1 cellular context compared by ENCODE assay signal in the genomic region with DNA sequence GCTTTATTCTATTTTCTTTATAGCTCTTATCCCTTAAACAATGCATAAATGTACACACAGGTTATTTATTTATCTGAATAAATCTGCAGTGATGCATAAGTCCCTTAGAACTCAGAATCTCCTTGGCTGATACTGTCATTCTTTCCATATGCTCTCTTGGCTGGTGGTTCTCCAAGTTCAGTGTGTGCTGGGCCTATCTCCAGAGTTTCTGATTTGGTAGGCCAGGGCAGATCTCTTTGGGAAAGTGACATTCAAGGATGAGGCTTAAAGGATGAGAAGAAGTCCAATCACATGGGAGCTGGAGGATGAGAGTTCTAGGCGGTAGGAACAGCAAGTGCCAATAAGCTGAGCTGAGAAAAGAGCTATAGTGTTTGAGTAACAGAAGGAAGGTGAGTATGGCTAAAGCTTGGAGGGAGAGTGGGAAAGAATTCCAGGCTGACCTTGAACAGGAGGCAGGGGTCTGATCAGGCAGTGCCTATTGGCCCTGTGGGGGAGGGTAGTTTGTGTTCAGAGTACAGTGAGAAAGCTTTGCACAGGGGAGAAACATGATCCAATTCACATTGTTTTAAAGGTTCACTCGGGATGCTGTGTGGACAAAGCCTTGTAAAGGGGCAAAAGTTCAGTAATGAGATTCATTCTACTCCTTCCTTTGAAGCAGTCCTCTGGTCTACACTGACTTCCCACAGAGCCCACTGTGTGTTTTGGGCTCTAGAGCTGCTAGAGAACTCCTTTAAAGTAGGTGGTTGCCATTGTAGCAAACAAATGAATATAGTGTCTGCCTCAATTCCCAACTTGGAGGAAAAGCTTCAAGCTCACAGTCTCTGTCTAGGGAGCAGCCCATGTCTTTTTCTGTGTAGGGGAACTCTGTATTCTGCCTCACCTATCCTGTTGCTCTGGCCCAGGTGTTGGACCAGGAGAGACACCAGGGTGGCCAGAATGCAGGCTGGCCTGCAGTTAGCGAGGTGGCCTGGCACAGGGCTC.
TF ChIP-seq lines count a peak whose summit lies in the region.

No MANE protein-coding gene starts in this region.

TF ChIP-seq in HepG2, 621 proteins besides CTCF, POLR2A, EP300 and RAD21 (continued from another document and continues in another):
- 0 out of 2 replicates have a peak, but pooled peaks have one; percentile 19 for TF ChIP-seq ZKSCAN5 (CRISPR knock-in tag; IDR thresholded peaks at IDR 0.05)
- TF ChIP-seq GABPA (IDR thresholded peaks at IDR 0.05; ENCODE audit: low read depth, low read length), result no peak
- no peak for TF ChIP-seq GABPA (CRISPR knock-in tag; IDR thresholded peaks at IDR 0.05; ENCODE audit: low read depth)
- no peak for TF ChIP-seq IRX3 (CRISPR knock-in tag; IDR thresholded peaks at IDR 0.05; ENCODE audit: borderline replicate concordance, low read depth)
- no peak; the same call in 1 of the 2 replicates for TF ChIP-seq ZNF605 (CRISPR knock-in tag; IDR thresholded peaks at IDR 0.05)
- peak; percentile 32; the same call in 1 of the 2 replicates for TF ChIP-seq ZNF629 (CRISPR knock-in tag; conservative IDR thresholded peaks at IDR 0.05)
- TF ChIP-seq SAFB2 (CRISPR knock-in tag; IDR thresholded peaks at IDR 0.05; ENCODE audit: borderline replicate concordance, low read depth), result no peak; the same call in 1 of the 2 replicates
- TF ChIP-seq ZC3H13 (CRISPR knock-in tag; IDR thresholded peaks at IDR 0.05), result no peak
- TF ChIP-seq, protein P1, sequence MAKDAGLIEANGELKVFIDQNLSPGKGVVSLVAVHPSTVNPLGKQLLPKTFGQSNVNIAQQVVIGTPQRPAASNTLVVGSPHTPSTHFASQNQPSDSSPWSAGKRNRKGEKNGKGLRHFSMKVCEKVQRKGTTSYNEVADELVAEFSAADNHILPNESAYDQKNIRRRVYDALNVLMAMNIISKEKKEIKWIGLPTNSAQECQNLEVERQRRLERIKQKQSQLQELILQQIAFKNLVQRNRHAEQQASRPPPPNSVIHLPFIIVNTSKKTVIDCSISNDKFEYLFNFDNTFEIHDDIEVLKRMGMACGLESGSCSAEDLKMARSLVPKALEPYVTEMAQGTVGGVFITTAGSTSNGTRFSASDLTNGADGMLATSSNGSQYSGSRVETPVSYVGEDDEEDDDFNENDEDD (CRISPR knock-in tag; IDR thresholded peaks at IDR 0.05; ENCODE audit: borderline replicate concordance), result peak; percentile 36; the same call in 1 of the 2 replicates
- peak; percentile 81 for TF ChIP-seq SOX13 (IDR thresholded peaks at IDR 0.05)
- peak in 1 of 2 experiments; percentile 99; a peak in 2 of 4 replicates for TF ChIP-seq SOX13 (CRISPR knock-in tag; conservative IDR thresholded peaks at IDR 0.05 in 1 of 2, IDR thresholded peaks at IDR 0.05 in 1 of 2)
- TF ChIP-seq MYNN (CRISPR knock-in tag; IDR thresholded peaks at IDR 0.05; ENCODE audit: low read depth), result no peak
- TF ChIP-seq, protein P2, sequence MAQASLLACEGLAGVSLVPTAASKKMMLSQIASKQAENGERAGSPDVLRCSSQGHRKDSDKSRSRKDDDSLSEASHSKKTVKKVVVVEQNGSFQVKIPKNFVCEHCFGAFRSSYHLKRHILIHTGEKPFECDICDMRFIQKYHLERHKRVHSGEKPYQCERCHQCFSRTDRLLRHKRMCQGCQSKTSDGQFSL (CRISPR knock-in tag; IDR thresholded peaks at IDR 0.05), result no peak
- TF ChIP-seq FOXK2 (IDR thresholded peaks at IDR 0.05), result no peak
- TF ChIP-seq PAWR (CRISPR knock-in tag; IDR thresholded peaks at IDR 0.05; ENCODE audit: borderline replicate concordance), result no peak
- no peak for TF ChIP-seq ATF7-NPFF (CRISPR knock-in tag; IDR thresholded peaks at IDR 0.05; ENCODE audit: low read depth)
- TF ChIP-seq, protein P3, sequence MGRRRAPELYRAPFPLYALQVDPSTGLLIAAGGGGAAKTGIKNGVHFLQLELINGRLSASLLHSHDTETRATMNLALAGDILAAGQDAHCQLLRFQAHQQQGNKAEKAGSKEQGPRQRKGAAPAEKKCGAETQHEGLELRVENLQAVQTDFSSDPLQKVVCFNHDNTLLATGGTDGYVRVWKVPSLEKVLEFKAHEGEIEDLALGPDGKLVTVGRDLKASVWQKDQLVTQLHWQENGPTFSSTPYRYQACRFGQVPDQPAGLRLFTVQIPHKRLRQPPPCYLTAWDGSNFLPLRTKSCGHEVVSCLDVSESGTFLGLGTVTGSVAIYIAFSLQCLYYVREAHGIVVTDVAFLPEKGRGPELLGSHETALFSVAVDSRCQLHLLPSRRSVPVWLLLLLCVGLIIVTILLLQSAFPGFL (CRISPR knock-in tag; IDR thresholded peaks at IDR 0.05), result no peak
- TF ChIP-seq ZNF570 (CRISPR knock-in tag; IDR thresholded peaks at IDR 0.05; ENCODE audit: borderline replicate concordance), result no peak
- TF ChIP-seq, protein P4, sequence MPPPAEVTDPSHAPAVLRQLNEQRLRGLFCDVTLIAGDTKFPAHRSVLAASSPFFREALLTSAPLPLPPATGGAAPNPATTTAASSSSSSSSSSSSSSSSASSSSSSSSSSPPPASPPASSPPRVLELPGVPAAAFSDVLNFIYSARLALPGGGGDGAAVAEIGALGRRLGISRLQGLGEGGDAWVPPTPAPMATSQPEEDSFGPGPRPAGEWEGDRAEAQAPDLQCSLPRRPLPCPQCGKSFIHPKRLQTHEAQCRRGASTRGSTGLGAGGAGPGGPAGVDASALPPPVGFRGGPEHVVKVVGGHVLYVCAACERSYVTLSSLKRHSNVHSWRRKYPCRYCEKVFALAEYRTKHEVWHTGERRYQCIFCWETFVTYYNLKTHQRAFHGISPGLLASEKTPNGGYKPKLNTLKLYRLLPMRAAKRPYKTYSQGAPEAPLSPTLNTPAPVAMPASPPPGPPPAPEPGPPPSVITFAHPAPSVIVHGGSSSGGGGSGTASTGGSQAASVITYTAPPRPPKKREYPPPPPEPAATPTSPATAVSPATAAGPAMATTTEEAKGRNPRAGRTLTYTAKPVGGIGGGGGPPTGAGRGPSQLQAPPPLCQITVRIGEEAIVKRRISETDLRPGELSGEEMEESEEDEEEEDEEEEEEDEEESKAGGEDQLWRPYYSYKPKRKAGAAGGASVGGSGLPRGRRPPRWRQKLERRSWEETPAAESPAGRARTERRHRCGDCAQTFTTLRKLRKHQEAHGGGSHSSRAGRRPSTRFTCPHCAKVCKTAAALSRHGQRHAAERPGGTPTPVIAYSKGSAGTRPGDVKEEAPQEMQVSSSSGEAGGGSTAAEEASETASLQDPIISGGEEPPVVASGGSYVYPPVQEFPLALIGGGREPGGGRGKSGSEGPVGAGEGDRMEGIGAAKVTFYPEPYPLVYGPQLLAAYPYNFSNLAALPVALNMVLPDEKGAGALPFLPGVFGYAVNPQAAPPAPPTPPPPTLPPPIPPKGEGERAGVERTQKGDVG (CRISPR knock-in tag; IDR thresholded peaks at IDR 0.05; ENCODE audit: borderline replicate concordance), result peak; percentile 62; the same call in 1 of the 2 replicates
- no peak for TF ChIP-seq IKZF4 (CRISPR knock-in tag; IDR thresholded peaks at IDR 0.05; ENCODE audit: borderline replicate concordance, low read depth, not compliant biosample characterization)
- TF ChIP-seq GATAD1 (CRISPR knock-in tag; IDR thresholded peaks at IDR 0.05), result no peak
- no peak for TF ChIP-seq ZBTB1 (CRISPR knock-in tag; IDR thresholded peaks at IDR 0.05; ENCODE audit: borderline replicate concordance)
- no peak for TF ChIP-seq PHF20 (CRISPR knock-in tag; IDR thresholded peaks at IDR 0.05)
- TF ChIP-seq, protein P5, sequence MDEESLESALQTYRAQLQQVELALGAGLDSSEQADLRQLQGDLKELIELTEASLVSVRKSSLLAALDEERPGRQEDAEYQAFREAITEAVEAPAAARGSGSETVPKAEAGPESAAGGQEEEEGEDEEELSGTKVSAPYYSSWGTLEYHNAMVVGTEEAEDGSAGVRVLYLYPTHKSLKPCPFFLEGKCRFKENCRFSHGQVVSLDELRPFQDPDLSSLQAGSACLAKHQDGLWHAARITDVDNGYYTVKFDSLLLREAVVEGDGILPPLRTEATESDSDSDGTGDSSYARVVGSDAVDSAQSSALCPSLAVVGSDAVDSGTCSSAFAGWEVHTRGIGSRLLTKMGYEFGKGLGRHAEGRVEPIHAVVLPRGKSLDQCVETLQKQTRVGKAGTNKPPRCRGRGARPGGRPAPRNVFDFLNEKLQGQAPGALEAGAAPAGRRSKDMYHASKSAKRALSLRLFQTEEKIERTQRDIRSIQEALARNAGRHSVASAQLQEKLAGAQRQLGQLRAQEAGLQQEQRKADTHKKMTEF (CRISPR knock-in tag; IDR thresholded peaks at IDR 0.05), result peak; percentile 76
- peak; percentile 53; the same call in 1 of the 2 replicates for TF ChIP-seq ZMYM2 (CRISPR knock-in tag; IDR thresholded peaks at IDR 0.05)
- TF ChIP-seq, protein P6, sequence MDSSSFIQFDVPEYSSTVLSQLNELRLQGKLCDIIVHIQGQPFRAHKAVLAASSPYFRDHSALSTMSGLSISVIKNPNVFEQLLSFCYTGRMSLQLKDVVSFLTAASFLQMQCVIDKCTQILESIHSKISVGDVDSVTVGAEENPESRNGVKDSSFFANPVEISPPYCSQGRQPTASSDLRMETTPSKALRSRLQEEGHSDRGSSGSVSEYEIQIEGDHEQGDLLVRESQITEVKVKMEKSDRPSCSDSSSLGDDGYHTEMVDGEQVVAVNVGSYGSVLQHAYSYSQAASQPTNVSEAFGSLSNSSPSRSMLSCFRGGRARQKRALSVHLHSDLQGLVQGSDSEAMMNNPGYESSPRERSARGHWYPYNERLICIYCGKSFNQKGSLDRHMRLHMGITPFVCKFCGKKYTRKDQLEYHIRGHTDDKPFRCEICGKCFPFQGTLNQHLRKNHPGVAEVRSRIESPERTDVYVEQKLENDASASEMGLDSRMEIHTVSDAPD (CRISPR knock-in tag; IDR thresholded peaks at IDR 0.05), result 0 out of 2 replicates have a peak, but pooled peaks have one; percentile 9
- TF ChIP-seq DMAP1 (CRISPR knock-in tag; IDR thresholded peaks at IDR 0.05), result no peak
- TF ChIP-seq ZNF33B (CRISPR knock-in tag; IDR thresholded peaks at IDR 0.05), result no peak
- no peak for TF ChIP-seq SAP130 (CRISPR knock-in tag; IDR thresholded peaks at IDR 0.05; ENCODE audit: low read depth)
- TF ChIP-seq, protein P7, sequence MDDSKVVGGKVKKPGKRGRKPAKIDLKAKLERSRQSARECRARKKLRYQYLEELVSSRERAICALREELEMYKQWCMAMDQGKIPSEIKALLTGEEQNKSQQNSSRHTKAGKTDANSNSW (CRISPR knock-in tag; IDR thresholded peaks at IDR 0.05; ENCODE audit: borderline replicate concordance), result no peak
- TF ChIP-seq ZNF614 (CRISPR knock-in tag; IDR thresholded peaks at IDR 0.05; ENCODE audit: borderline replicate concordance), result no peak; the same call in 1 of the 2 replicates
- TF ChIP-seq NAIF1 (CRISPR knock-in tag; IDR thresholded peaks at IDR 0.05; ENCODE audit: borderline replicate concordance), result no peak
- no peak for TF ChIP-seq ZC3H4 (CRISPR knock-in tag; IDR thresholded peaks at IDR 0.05; ENCODE audit: borderline replicate concordance)
- no peak for TF ChIP-seq EEA1 (CRISPR knock-in tag; IDR thresholded peaks at IDR 0.05; ENCODE audit: borderline replicate concordance)
- TF ChIP-seq CCAR2 (optimal IDR thresholded peaks at IDR 0.05; ENCODE audit: low read depth, low read length), result no peak
- TF ChIP-seq TCF7 (IDR thresholded peaks at IDR 0.05; ENCODE audit: low read depth), result 0 out of 2 replicates have a peak, but pooled peaks have one; percentile 38
- TF ChIP-seq PRMT3 (CRISPR knock-in tag; IDR thresholded peaks at IDR 0.05; ENCODE audit: borderline replicate concordance, low read depth), result no peak
- no peak for TF ChIP-seq RFX1 (IDR thresholded peaks at IDR 0.05)
- TF ChIP-seq ZNF549 (CRISPR knock-in tag; IDR thresholded peaks at IDR 0.05), result no peak
- TF ChIP-seq NR1H2 (CRISPR knock-in tag; IDR thresholded peaks at IDR 0.05; ENCODE audit: borderline replicate concordance, low read depth), result no peak
- no peak for TF ChIP-seq MEIS2 (CRISPR knock-in tag; IDR thresholded peaks at IDR 0.05)
- TF ChIP-seq ZNF841 (CRISPR knock-in tag; IDR thresholded peaks at IDR 0.05; ENCODE audit: borderline replicate concordance), result no peak
- TF ChIP-seq, protein P8, sequence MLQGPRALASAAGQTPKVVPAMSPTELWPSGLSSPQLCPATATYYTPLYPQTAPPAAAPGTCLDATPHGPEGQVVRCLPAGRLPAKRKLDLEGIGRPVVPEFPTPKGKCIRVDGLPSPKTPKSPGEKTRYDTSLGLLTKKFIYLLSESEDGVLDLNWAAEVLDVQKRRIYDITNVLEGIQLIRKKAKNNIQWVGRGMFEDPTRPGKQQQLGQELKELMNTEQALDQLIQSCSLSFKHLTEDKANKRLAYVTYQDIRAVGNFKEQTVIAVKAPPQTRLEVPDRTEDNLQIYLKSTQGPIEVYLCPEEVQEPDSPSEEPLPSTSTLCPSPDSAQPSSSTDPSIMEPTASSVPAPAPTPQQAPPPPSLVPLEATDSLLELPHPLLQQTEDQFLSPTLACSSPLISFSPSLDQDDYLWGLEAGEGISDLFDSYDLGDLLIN (CRISPR knock-in tag; IDR thresholded peaks at IDR 0.05; ENCODE audit: borderline replicate concordance), result no peak
- TF ChIP-seq ISL2 (CRISPR knock-in tag; IDR thresholded peaks at IDR 0.05), result peak; percentile 85
- TF ChIP-seq BHLHE40 (IDR thresholded peaks at IDR 0.05; ENCODE audit: low read length), result no peak
- TF ChIP-seq, protein P9, sequence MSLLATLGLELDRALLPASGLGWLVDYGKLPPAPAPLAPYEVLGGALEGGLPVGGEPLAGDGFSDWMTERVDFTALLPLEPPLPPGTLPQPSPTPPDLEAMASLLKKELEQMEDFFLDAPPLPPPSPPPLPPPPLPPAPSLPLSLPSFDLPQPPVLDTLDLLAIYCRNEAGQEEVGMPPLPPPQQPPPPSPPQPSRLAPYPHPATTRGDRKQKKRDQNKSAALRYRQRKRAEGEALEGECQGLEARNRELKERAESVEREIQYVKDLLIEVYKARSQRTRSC (CRISPR knock-in tag; IDR thresholded peaks at IDR 0.05; ENCODE audit: low read depth), result no peak
- no peak for TF ChIP-seq CBX5 (CRISPR knock-in tag; IDR thresholded peaks at IDR 0.05; ENCODE audit: borderline replicate concordance)
- no peak for TF ChIP-seq PAX8 (CRISPR knock-in tag; IDR thresholded peaks at IDR 0.05; ENCODE audit: borderline replicate concordance)
- TF ChIP-seq REXO4 (CRISPR knock-in tag; IDR thresholded peaks at IDR 0.05; ENCODE audit: borderline replicate concordance), result no peak
- TF ChIP-seq, protein P10, sequence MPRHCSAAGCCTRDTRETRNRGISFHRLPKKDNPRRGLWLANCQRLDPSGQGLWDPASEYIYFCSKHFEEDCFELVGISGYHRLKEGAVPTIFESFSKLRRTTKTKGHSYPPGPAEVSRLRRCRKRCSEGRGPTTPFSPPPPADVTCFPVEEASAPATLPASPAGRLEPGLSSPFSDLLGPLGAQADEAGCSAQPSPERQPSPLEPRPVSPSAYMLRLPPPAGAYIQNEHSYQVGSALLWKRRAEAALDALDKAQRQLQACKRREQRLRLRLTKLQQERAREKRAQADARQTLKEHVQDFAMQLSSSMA (CRISPR knock-in tag; IDR thresholded peaks at IDR 0.05), result no peak
- TF ChIP-seq, protein P11, sequence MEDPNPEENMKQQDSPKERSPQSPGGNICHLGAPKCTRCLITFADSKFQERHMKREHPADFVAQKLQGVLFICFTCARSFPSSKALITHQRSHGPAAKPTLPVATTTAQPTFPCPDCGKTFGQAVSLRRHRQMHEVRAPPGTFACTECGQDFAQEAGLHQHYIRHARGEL (CRISPR knock-in tag; IDR thresholded peaks at IDR 0.05), result no peak
